ENCODE assay signal across 8 cellular contexts in the genomic region with DNA sequence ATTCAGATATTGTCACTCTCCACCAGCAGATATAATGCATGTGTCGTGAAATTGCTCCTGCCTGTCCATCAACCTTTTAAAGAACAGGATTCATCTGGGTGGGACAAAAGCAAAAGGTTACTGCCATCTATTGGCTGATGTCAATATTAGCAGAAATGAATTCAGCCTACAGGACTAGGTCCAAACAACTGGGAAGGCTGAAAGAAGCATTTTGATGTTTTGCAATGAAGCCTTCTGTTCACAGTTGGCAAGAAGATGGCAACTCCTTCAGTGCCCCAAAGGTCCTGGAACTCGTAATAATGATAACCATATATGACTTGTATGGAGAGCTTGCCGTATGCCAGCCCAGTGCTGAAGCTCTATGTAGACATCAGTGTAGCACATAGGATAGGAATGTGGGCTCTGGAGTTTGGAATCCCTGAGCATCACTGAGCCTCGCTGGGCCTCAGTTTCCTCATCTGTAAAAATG. TPM values are rescaled to one million over a fixed set of nuclear protein-coding genes. Genes with fewer than 3 reads are reported as not detected.
A peak's percentile ranks its signal among the peaks of the same experiment; 100 is the strongest.
DNase-seq lines count a peak whose midpoint lies in the region; ATAC-seq and TF ChIP-seq lines count a peak whose summit lies in the region.

No MANE protein-coding gene starts in this region.

- no peaks in the 10 kb centered on the region for H3K9me2 ChIP-seq in PC-3 (replicated peaks; ENCODE audit: low read length)

- POLR2A ChIA-PET in PC-3 (lab: Charles Lee; ENCODE audit: unreplicated experiment) = interaction anchor here (0.6 kb wide), 1 partner anchor 289 kb away, joined by 3 read pairs; no protein-coding TSS in a partner anchor

- ATAC-seq in HG03565 (IDR thresholded peaks at IDR 0.05; ENCODE audit: unreplicated experiment) = peak; percentile 31
- ATAC-seq in PC-3 = peak; percentile 49
- no peak for ATAC-seq in HG02970 (IDR thresholded peaks at IDR 0.05; ENCODE audit: low FRiP score, unreplicated experiment)

- H4K20me1 ChIP-seq in PC-3 (ENCODE audit: low read length) = no peaks in the 10 kb centered on the region

- no peaks in the 10 kb centered on the region for H3K36me3 ChIP-seq in PC-3 (ENCODE audit: low read depth, low read length)

- intact Hi-C loops in PC-3 (cut with micrococcal nuclease) = loop anchor here (1.0 to 10.0 kb wide), 7 partner anchors 101 to 1750 kb away; no protein-coding TSS in a partner anchor

- no peak overlapping the region for H3K27ac ChIP-seq in PC-3 (ENCODE audit: low read length)

- H2AFZ ChIP-seq in PC-3 (ENCODE audit: low read length) = no peak overlapping the region

- TF ChIP-seq CTCF in GM13977 (IDR thresholded peaks at IDR 0.05; ENCODE audit: extremely low read depth, insufficient read depth, missing control alignments) (peak; percentile 71), PC-3 (conservative IDR thresholded peaks at IDR 0.05; ENCODE audit: low read depth, low read length) (peak; percentile 95)

- H3K9me3 ChIP-seq in PC-3 (ENCODE audit: low read length) = no peaks in the 10 kb centered on the region

- CTCF ChIA-PET in PC-3 (lab: Charles Lee) = no interaction called here

- no peak overlapping the region for H3K4me3 ChIP-seq in PC-3 (ENCODE audit: low read length)

- H3K79me2 ChIP-seq in PC-3 (ENCODE audit: low read length) = no peaks in the 10 kb centered on the region

- no peaks in the 10 kb centered on the region for H3K27me3 ChIP-seq in PC-3 (ENCODE audit: low read length)

- no peaks in the 10 kb centered on the region for H3F3A ChIP-seq in PC-3 (ENCODE audit: low read length, unreplicated experiment)

- in situ Hi-C loops in GM13977 (cut with MboI; ENCODE audit: low pct_unique_long_range_greater_than_20kb, low sequenced_read_pairs, unreplicated experiment) = loop anchor here (10.0 kb wide), 2 partner anchors 118 to 488 kb away; no protein-coding TSS in a partner anchor

- no peak overlapping the region for H3K9ac ChIP-seq in PC-3 (ENCODE audit: low read length)

- H3K4me1 ChIP-seq in PC-3 (ENCODE audit: insufficient read depth, low read length) = peaks cover 15% of the 10 kb centered on the region

- no peak overlapping the region for H3K4me2 ChIP-seq in PC-3 (ENCODE audit: low read length)

- BruUV-seq in PC-3 (replicated peaks; lab: Mats Ljungman, UMichigan) = no TSS peak

- DNase-seq in AG08396 (ENCODE audit: low spot score) (peak; percentile 50), GM13977 (ENCODE audit: low spot score) (peak; percentile 57), PC-3 (peak; percentile 79), dermis microvascular lymphatic vessel endothelial cell (ENCODE audit: low read depth in 2 of 2) (peak; percentile 14 to 45), midbrain (lab: John Stamatoyannopoulos, UW) (peak; percentile 78), GOT3 (lab: John Stamatoyannopoulos, UW) (no peak)

RNA-seq across cellular contexts. Expression of a gene that starts 7.5 kb away (rescaled TPM):
- 0.18 and 0.35 TPM in 2 replicates for total RNA-seq in PC-3 (2014; rRNA removed)
- total RNA-seq in dermis microvascular lymphatic vessel endothelial cell = not detected in 2 replicates
